In the genomic region with DNA sequence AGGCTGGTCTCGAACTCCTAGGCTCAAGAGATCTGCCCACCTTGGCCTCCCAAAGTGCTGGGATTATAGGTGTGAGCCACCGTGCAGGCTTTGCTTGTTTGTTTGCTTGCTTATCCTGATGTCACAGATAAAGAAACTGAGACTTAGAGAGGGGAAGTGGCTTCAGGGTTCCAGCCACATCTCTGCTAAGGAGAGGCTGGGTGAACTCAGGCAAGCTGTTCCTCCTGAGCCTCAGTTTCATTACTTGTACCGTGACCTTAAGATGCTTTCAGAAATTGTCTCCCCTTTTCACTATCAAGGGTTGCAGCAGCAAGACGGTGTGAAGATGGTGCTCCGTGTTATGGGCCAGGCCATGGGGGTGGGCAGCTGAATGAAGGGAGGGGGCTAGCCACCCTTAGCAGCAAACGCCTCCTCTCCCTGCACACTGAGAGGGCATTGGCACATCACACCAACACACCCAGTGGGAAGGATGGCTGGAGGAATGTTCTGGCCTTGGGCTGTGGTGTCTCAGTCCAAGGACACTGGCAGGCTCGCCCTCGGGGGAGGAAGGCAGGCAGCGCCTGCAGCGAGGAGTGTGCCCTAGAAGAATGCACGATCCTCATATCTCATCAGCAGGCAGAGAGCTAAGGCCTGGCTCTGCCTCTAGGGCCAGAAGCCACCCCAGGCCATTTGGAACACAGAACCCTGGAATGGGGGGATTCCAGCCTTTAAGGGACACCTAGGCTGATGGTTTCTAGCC, we compare ENCODE assay signal across 10 cellular contexts.
A peak's percentile ranks its signal among the peaks of the same experiment; 100 is the strongest.
DNase-seq lines count a peak whose midpoint lies in the region; ATAC-seq lines count a peak whose summit lies in the region.
"Had no signal": no experiment of that assay in that cellular context is flagged by ENCODE, and none has a peak within 500 bp of the region (broad histone marks: within the 10 kb centered on the region; RNA-seq: fewer than 3 reads in every experiment).

No MANE protein-coding gene starts in this region.

- peak overlapping the region; percentile 2 for H3K27ac ChIP-seq in caudate nucleus (ENCODE audit: low read depth, low read length)

- H3K4me1 Mint-ChIP-seq in stimulated activated naive CD8-positive, alpha-beta T cell treated with anti-CD3 and anti-CD28 coated beads, Interleukin-15, amount 100 ng/mL, for 72 hours = peaks cover 6% of the 10 kb centered on the region

- H3K27ac Mint-ChIP-seq in stimulated activated naive CD8-positive, alpha-beta T cell treated with anti-CD3 and anti-CD28 coated beads, Interleukin-15, amount 100 ng/mL, for 72 hours = no peak overlapping the region
- H3K27ac Mint-ChIP-seq: natural killer cell treated with Interleukin-12 subunit alpha and Interleukin-12 subunit beta and Interleukin-15 and Interleukin-18, amount 100 ng/mL, for 72 hours had no signal

- peak; percentile 63 for ATAC-seq in stimulated activated naive CD8-positive, alpha-beta T cell treated with anti-CD3 and anti-CD28 coated beads, Interleukin-15, amount 100 ng/mL, for 72 hours
- ATAC-seq in stimulated activated naive CD8-positive, alpha-beta T cell treated with anti-CD3 and anti-CD28 coated beads, Interleukin-15, Interleukin-2, amounts not matched to agents 100 U/mL and 50 U/mL, for 24 hours = no peak
- ATAC-seq in HG03039 (IDR thresholded peaks at IDR 0.05; ENCODE audit: unreplicated experiment) = peak; percentile 68

- no peak overlapping the region for H3K4me3 Mint-ChIP-seq in stimulated activated naive CD8-positive, alpha-beta T cell treated with anti-CD3 and anti-CD28 coated beads, Interleukin-15, amount 100 ng/mL, for 72 hours
- H3K4me3 Mint-ChIP-seq: natural killer cell treated with Interleukin-12 subunit alpha and Interleukin-12 subunit beta and Interleukin-15 and Interleukin-18, amount 100 ng/mL, for 72 hours had no signal

- DNase-seq in stimulated activated naive CD8-positive, alpha-beta T cell treated with anti-CD3 and anti-CD28 coated beads, Interleukin-15, amount 100 ng/mL, for 72 hours = no peak
- no peak for DNase-seq in stimulated activated naive CD8-positive, alpha-beta T cell treated with anti-CD3 and anti-CD28 coated beads, Interleukin-15, Interleukin-2, amounts not matched to agents 100 U/mL and 50 U/mL, for 24 hours
- DNase-seq in caudate nucleus (lab: John Stamatoyannopoulos, UW) (peak in 3 of 61 donors; percentile 11 to 65 (median 42)), SW 1271 (lab: John Stamatoyannopoulos, UW) (no peak), NCI-H226 (no peak), NCI-H69 (lab: John Stamatoyannopoulos, UW) (no peak), hepatic stellate cell (ENCODE audit: low spot score) (no peak)
- DNase-seq: NCI-H524 had no signal

- H3K9me3 Mint-ChIP-seq in stimulated activated naive CD8-positive, alpha-beta T cell treated with anti-CD3 and anti-CD28 coated beads, Interleukin-15, amount 100 ng/mL, for 72 hours = no peaks in the 10 kb centered on the region
- H3K9me3 Mint-ChIP-seq: natural killer cell treated with Interleukin-12 subunit alpha and Interleukin-12 subunit beta and Interleukin-15 and Interleukin-18, amount 100 ng/mL, for 72 hours had no signal

- no peaks in the 10 kb centered on the region for H3K27me3 Mint-ChIP-seq in stimulated activated naive CD8-positive, alpha-beta T cell treated with anti-CD3 and anti-CD28 coated beads, Interleukin-15, amount 100 ng/mL, for 72 hours
- H3K27me3 Mint-ChIP-seq: natural killer cell treated with Interleukin-12 subunit alpha and Interleukin-12 subunit beta and Interleukin-15 and Interleukin-18, amount 100 ng/mL, for 72 hours had no signal
